8 cellular contexts compared by ENCODE assay signal in genomic region chr20:53939554-53940355, GRCh38.
A peak's percentile ranks its signal among the peaks of the same experiment; 100 is the strongest.
DNase-seq lines count a peak whose midpoint lies in the region; ATAC-seq and TF ChIP-seq lines count a peak whose summit lies in the region.

No MANE protein-coding gene starts in this region.

- H3K9me3 ChIP-seq in liver (ENCODE audit: control insufficient read depth in 4 of 4, low read length in 3 of 4), result no peaks in the 10 kb centered on the region

- H3K4me3 ChIP-seq in liver (ENCODE audit: low read depth in 1 of 3, low read length in 3 of 3), result no peak overlapping the region

- peak overlapping the region; percentile 35 to 43 for H3K27ac ChIP-seq in liver (ENCODE audit: low read depth in 1 of 2, low read length in 2 of 2)

- peak overlapping the region in 1 of 2 donors; percentile 39 for H3K9ac ChIP-seq in liver (ENCODE audit: low read depth in 1 of 2, low read length in 2 of 2)

- peak; percentile 85 for TF ChIP-seq CTCF in GM13977 (IDR thresholded peaks at IDR 0.05; ENCODE audit: extremely low read depth, insufficient read depth, missing control alignments)
- TF ChIP-seq CTCF in liver (IDR thresholded peaks at IDR 0.05; ENCODE audit: low read depth, low read length, missing input control), result peak; percentile 80

- peak; percentile 54 for DNase-seq in 8988T
- DNase-seq in GM13977 (ENCODE audit: low spot score), result peak; percentile 58
- DNase-seq in NCI-H2196 (lab: John Stamatoyannopoulos, UW; ENCODE audit: unreplicated experiment), result peak; percentile 85
- peak; percentile 43 for DNase-seq in activated CD4-positive, alpha-beta T cell treated with anti-CD3 and anti-CD28 coated beads for 1 hour
- peak; percentile 89 for DNase-seq in dedifferentiated amniotic fluid mesenchymal stem cell (ENCODE audit: extremely low spot score)
- peak; percentile 59 to 63 for DNase-seq in stimulated activated CD4-positive, alpha-beta T cell treated with anti-CD3 and anti-CD28 coated beads, Interleukin-4, amount 100 ng/mL, for 4 hours

- H3K4me1 ChIP-seq in liver (ENCODE audit: control insufficient read depth in 4 of 4, insufficient read depth in 4 of 4, low read length in 3 of 4), result peaks cover 0 to 15% (median 10%) of the 10 kb centered on the region in 4 donors

- in situ Hi-C loops in GM13977 (cut with MboI; ENCODE audit: low pct_unique_long_range_greater_than_20kb, low sequenced_read_pairs, unreplicated experiment), result loop anchor here (5.0 to 10.0 kb wide), 3 partner anchors 125 to 525 kb away; no protein-coding TSS in a partner anchor

- ATAC-seq in HG03039 (IDR thresholded peaks at IDR 0.05; ENCODE audit: unreplicated experiment), result peak; percentile 47

- TF ChIP-seq RAD21 in liver (IDR thresholded peaks at IDR 0.05), result peak; percentile 96 to 100

- H3K36me3 ChIP-seq in liver (ENCODE audit: control insufficient read depth in 4 of 4, insufficient read depth in 3 of 4, low read depth in 1 of 4, low read length in 3 of 4), result no peaks in the 10 kb centered on the region

- H3K27me3 ChIP-seq in liver (ENCODE audit: control insufficient read depth in 4 of 4, insufficient read depth in 4 of 4, low read length in 3 of 4), result no peaks in the 10 kb centered on the region

- WGBS in liver, result 5% methylated on average over 7 of the region's 7 CpGs

TF ChIP-seq in liver, 16 proteins besides CTCF, POLR2A, EP300 and RAD21:
- TF ChIP-seq JUND (IDR thresholded peaks at IDR 0.05) (peak in 1 of 2 donors; percentile 45), EGR1 (IDR thresholded peaks at IDR 0.05; ENCODE audit: low read depth in 2 of 2) (no peak), ZBTB33 (IDR thresholded peaks at IDR 0.05) (no peak), RXRA (IDR thresholded peaks at IDR 0.05) (peak in 1 of 2 donors; percentile 67), YY1 (IDR thresholded peaks at IDR 0.05) (peak; percentile 97), FOXA1 (IDR thresholded peaks at IDR 0.05) (peak; percentile 30), SP1 (IDR thresholded peaks at IDR 0.05) (peak; percentile 54)
- TF ChIP-seq, protein P1, sequence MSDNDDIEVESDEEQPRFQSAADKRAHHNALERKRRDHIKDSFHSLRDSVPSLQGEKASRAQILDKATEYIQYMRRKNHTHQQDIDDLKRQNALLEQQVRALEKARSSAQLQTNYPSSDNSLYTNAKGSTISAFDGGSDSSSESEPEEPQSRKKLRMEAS (IDR thresholded peaks at IDR 0.05), result peak; percentile 26
TF ChIP-seq in liver: peak in this region for 6.
